Comparison of ENCODE assay signal across 13 cellular contexts in the genomic region with DNA sequence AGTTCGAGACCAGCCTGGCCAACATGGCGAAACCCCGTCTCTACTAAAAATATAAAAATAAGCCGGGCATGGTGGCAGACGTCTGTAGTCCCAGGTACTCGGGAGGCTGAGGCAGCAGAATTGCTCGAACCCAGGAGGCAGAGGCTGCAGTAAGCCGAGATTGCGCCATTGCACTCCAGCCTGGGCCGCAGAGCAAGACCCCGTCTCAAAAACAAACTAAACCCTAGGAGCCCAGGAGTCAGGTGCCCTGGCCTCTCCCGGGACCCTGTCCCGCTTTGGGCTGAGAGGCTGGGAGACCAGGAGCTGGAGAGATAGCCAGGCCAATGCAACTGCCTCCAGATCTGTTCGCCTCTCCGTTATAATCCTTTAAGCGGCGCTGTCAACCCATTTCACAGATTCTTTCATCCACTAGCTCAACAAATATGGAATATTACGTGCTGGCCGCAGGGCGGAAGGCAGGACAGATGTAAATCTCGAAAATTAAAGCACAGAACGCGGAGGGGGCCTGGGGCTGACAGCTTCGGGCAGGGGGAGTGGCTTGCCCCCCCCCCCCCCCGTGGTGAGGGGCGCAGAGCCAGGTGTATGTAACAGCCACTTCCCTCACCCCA. TPM values are rescaled to one million over a fixed set of nuclear protein-coding genes. Genes with fewer than 3 reads are reported as not detected.
DNase-seq lines count a peak whose midpoint lies in the region; ATAC-seq and TF ChIP-seq lines count a peak whose summit lies in the region.
"Had no signal": no experiment of that assay in that cellular context is flagged by ENCODE, and none has a peak within 500 bp of the region (broad histone marks: within the 10 kb centered on the region; RNA-seq: fewer than 3 reads in every experiment).

No MANE protein-coding gene starts in this region.

- peak overlapping the region; percentile 19 for H3K4me3 ChIP-seq in CD8-positive, alpha-beta T cell (ENCODE audit: low read depth, low read length)
- H3K4me3 ChIP-seq in fibroblast of mammary gland (ENCODE audit: control insufficient read depth, low read depth, low read length), result peak overlapping the region; percentile 7
- H3K4me3 ChIP-seq in gastrocnemius medialis, result peak overlapping the region; percentile 18 to 48 (median 29)

- no peaks in the 10 kb centered on the region for H3K36me3 ChIP-seq in CD8-positive, alpha-beta T cell (ENCODE audit: insufficient read depth, low read length)
- no peaks in the 10 kb centered on the region for H3K36me3 ChIP-seq in gastrocnemius medialis

- no peak overlapping the region for H3K27ac Mint-ChIP-seq in CD8-positive, alpha-beta T cell
- no peak overlapping the region for H3K27ac Mint-ChIP-seq in T-cell
- H3K27ac Mint-ChIP-seq: effector memory CD8-positive, alpha-beta T cell had no signal

- ATAC-seq in CD8-positive, alpha-beta T cell, result no peak
- ATAC-seq in T-cell (replicated peaks in 1 of 4) (no peak), gastrocnemius medialis (no peak), GM21717 (IDR thresholded peaks at IDR 0.05; ENCODE audit: unreplicated experiment) (no peak)

- intact Hi-C loops in CD8-positive, alpha-beta T cell (cut with DNase I, micrococcal nuclease), result no loop called here
- intact Hi-C loops in gastrocnemius medialis (cut with DNase I; ENCODE audit: low total_unique reads), result no loop called here

- POLR2A ChIA-PET in CD8-positive, alpha-beta T cell (lab: Charles Lee), result no interaction called here
- POLR2A ChIA-PET in T-cell (lab: Charles Lee), result interaction anchor here in 1 of 2 donors (0.6 kb wide), 1 partner anchor 63 kb away, joined by 3 read pairs; no protein-coding TSS in a partner anchor

- TF ChIP-seq POLR2A in gastrocnemius medialis (IDR thresholded peaks at IDR 0.05), result no peak

- no peak for TF ChIP-seq CTCF in CD8-positive, alpha-beta T cell (IDR thresholded peaks at IDR 0.05)
- TF ChIP-seq CTCF in fibroblast of mammary gland (conservative IDR thresholded peaks at IDR 0.05; ENCODE audit: control insufficient read depth, insufficient read depth, low read depth, low read length) (no peak), gastrocnemius medialis (IDR thresholded peaks at IDR 0.05 in 4 of 5, conservative IDR thresholded peaks at IDR 0.05 in 1 of 5) (no peak)

- no peak overlapping the region for H3K27ac ChIP-seq in CD8-positive, alpha-beta T cell (ENCODE audit: low read depth, low read length)
- H3K27ac ChIP-seq in gastrocnemius medialis, result peak overlapping the region; percentile 78 to 94 (median 81)
- H3K27ac ChIP-seq: WERI-Rb-1 had no signal

- CTCF ChIA-PET in CD8-positive, alpha-beta T cell (lab: Charles Lee), result interaction anchor here (0.7 to 1.0 kb wide), 2 partner anchors 59 to 70 kb away, joined by 4 read pairs; no protein-coding TSS in a partner anchor
- CTCF ChIA-PET in T-cell (lab: Charles Lee), result interaction anchor here in 1 of 2 donors (0.6 kb wide), 1 partner anchor 46 kb away, joined by 3 read pairs; no protein-coding TSS in a partner anchor

- H3K36me3 Mint-ChIP-seq in CD8-positive, alpha-beta T cell, result no peaks in the 10 kb centered on the region
- H3K36me3 Mint-ChIP-seq in T-cell, result no peaks in the 10 kb centered on the region

- H3K4me1 ChIP-seq in CD8-positive, alpha-beta T cell (ENCODE audit: insufficient read depth, low read length), result peaks cover 8% of the 10 kb centered on the region
- peaks cover 5 to 13% of the 10 kb centered on the region in 2 donors for H3K4me1 ChIP-seq in gastrocnemius medialis

- H3K27me3 Mint-ChIP-seq in CD8-positive, alpha-beta T cell (ENCODE audit: low read depth), result peaks cover 19% of the 10 kb centered on the region
- peaks cover 0 to 4% of the 10 kb centered on the region in 2 donors for H3K27me3 Mint-ChIP-seq in T-cell

- peak in 1 of 7 experiments; percentile 3 for DNase-seq in CD8-positive, alpha-beta T cell
- no peak for DNase-seq in T-cell
- DNase-seq in fibroblast of mammary gland (ENCODE audit: low read depth), result no peak
- no peak for DNase-seq in gastrocnemius medialis
- no peak for DNase-seq in epidermal melanocyte (ENCODE audit: insufficient read length, low spot score)
- no peak for DNase-seq in hippocampal formation (lab: John Stamatoyannopoulos, UW)
- no peak for DNase-seq in NOMO-1 (lab: John Stamatoyannopoulos, UW; ENCODE audit: unreplicated experiment in 2 of 2)
- DNase-seq: COR-L47; effector memory CD8-positive, alpha-beta T cell; NCI-H2107; WERI-Rb-1 had no signal

- H3K9me3 Mint-ChIP-seq in CD8-positive, alpha-beta T cell, result no peaks in the 10 kb centered on the region
- H3K9me3 Mint-ChIP-seq in T-cell, result no peaks in the 10 kb centered on the region
- H3K9me3 Mint-ChIP-seq: effector memory CD8-positive, alpha-beta T cell had no signal

- H3K9me3 ChIP-seq in CD8-positive, alpha-beta T cell (ENCODE audit: low read length), result no peaks in the 10 kb centered on the region
- H3K9me3 ChIP-seq in gastrocnemius medialis, result no peaks in the 10 kb centered on the region

- in situ Hi-C loops in gastrocnemius medialis (cut with MboI; ENCODE audit: low sequenced_read_pairs in 4 of 4), result no loop called here

- H3K4me3 Mint-ChIP-seq in CD8-positive, alpha-beta T cell, result peak overlapping the region; percentile 63
- H3K4me3 Mint-ChIP-seq in T-cell, result peak overlapping the region in 2 of 3 donors; percentile 3 to 60

- peaks cover 15% of the 10 kb centered on the region for H3K4me1 Mint-ChIP-seq in CD8-positive, alpha-beta T cell (ENCODE audit: low read depth)
- peaks cover 10 to 18% (median 15%) of the 10 kb centered on the region in 3 donors for H3K4me1 Mint-ChIP-seq in T-cell

- H3K27me3 ChIP-seq in CD8-positive, alpha-beta T cell (ENCODE audit: insufficient read depth, low read length), result peaks cover 3% of the 10 kb centered on the region
- H3K27me3 ChIP-seq in gastrocnemius medialis, result peaks cover 0 to 5% (median 4%) of the 10 kb centered on the region in 3 donors

RNA-seq across cellular contexts. Expression of a gene that starts 5.3 kb away (rescaled TPM):
- total RNA-seq in CD8-positive, alpha-beta T cell, result under 1 TPM; 0.08 to 0.39 TPM
- total RNA-seq in T-cell, result under 1 TPM in 2 of 5 donors, not detected in 3; 0.28 to 0.38 TPM
- 100 to 1,000 TPM; 358 to 988 (median 442) TPM for total RNA-seq in gastrocnemius medialis
- total RNA-seq: osteocyte had no signal

RNA-seq across cellular contexts. Expression of a gene that starts 8.7 kb away (rescaled TPM):
- 1 to 10 TPM in 1 of 2 experiments, under 1 TPM in 1; 0.81 to 1.2 TPM for total RNA-seq in CD8-positive, alpha-beta T cell
- total RNA-seq in T-cell, result 1 to 10 TPM in 4 of 5 donors, under 1 TPM in 1; 0.72 to 9.7 (median 4.1) TPM
- under 1 TPM in 1 of 4 donors, not detected in 3; 0.15 TPM for total RNA-seq in gastrocnemius medialis
- total RNA-seq: osteocyte had no signal

RNA-seq across cellular contexts. Expression of a gene that starts 43.3 kb away (rescaled TPM):
- total RNA-seq in CD8-positive, alpha-beta T cell, result 10 to 100 TPM; 19.4 to 21.8 TPM
- 10 to 100 TPM; 32.9 to 67.1 (median 54.0) TPM for total RNA-seq in T-cell
- 10 to 100 TPM in 1 of 4 donors, 1 to 10 TPM in 3; 4.0 to 18.3 (median 6.0) TPM for total RNA-seq in gastrocnemius medialis

RNA-seq across cellular contexts. Expression of a gene that starts 48.9 kb away (rescaled TPM):
- 100 to 1,000 TPM in 1 of 2 experiments, 10 to 100 TPM in 1; 96.7 to 104 TPM for total RNA-seq in CD8-positive, alpha-beta T cell
- 10 to 100 TPM; 83.7 to 98.1 (median 89.7) TPM for total RNA-seq in T-cell
- 10 to 100 TPM; 29.2 to 67.4 (median 45.4) TPM for total RNA-seq in gastrocnemius medialis

RNA-seq across cellular contexts. Expression of a gene that starts 49.2 kb away (rescaled TPM):
- under 1 TPM in 1 of 2 experiments, not detected in 1; 0.33 TPM for total RNA-seq in CD8-positive, alpha-beta T cell
- 1 to 10 TPM in 1 of 5 donors, under 1 TPM in 3, not detected in 1; 0.60 to 1.2 (median 0.67) TPM for total RNA-seq in T-cell
- 10 to 100 TPM in 1 of 4 donors, 1 to 10 TPM in 2, not detected in 1; 1.2 to 11.0 (median 1.9) TPM for total RNA-seq in gastrocnemius medialis

Comparison
In these comparisons a context has a peak if more than half of its experiments do, and no peak if none do; other contexts are left out.
1. RNA of a gene that starts 5.3 kb away (total RNA-seq): 358 to 988 TPM in gastrocnemius medialis; 0.08 to 0.39 TPM in CD8-positive, alpha-beta T cell and 0.28 to 0.38 TPM in T-cell; every median in the first group is over 100 times any median in the second.
2. Peak in every context shown above with its lines, with median percentiles within 50 percentile points of each other: H3K4me3 ChIP-seq.